ENCODE assay signal across 19 cellular contexts in the genomic region with DNA sequence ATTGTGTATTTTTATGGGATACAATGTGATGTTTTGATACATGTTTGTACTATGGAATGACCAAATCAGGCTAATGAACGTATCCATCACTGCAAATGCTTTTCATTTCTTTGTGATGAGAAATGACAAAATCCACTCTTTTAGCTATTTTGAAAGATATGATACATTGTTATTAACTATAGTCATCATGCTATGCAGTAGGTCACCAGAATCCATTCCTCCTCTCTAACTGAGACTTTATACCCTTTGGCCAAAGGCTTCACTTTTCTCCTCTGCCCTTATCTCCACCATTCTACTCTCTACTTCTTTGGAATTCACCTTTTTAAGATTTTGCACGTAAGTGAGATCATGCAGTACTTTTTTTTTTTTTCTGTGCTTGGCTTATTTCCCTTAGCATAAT.
"Had no signal": no experiment of that assay in that cellular context is flagged by ENCODE, and none has a peak within 500 bp of the region (broad histone marks: within the 10 kb centered on the region; RNA-seq: fewer than 3 reads in every experiment).

No MANE protein-coding gene starts in this region.

- H3K27ac ChIP-seq: adrenal gland, cardiac muscle cell, esophagus squamous epithelium, foreskin keratinocyte, left ventricle myocardium inferior, sigmoid colon, spleen, testis, upper lobe of left lung, WERI-Rb-1 had no signal

- H3K4me1 ChIP-seq: adrenal gland, esophagus squamous epithelium, foreskin keratinocyte, left ventricle myocardium inferior, sigmoid colon, spleen, testis, upper lobe of left lung had no signal

- ATAC-seq: effector memory CD8-positive, alpha-beta T cell; foreskin keratinocyte; stimulated activated memory B cell treated with anti-CD40 and anti-IgM and Interleukin-4, amounts not matched to agents 10 μg/mL and 1 μg/mL and 100 μg/mL, for 72 hours had no signal

- H3K9me3 ChIP-seq: adrenal gland, esophagus squamous epithelium, left ventricle myocardium inferior, sigmoid colon, spleen, testis, upper lobe of left lung had no signal

- H3K27me3 ChIP-seq: adrenal gland, cardiac muscle cell, esophagus squamous epithelium, foreskin keratinocyte, sigmoid colon, spleen, testis, upper lobe of left lung had no signal

- H3K4me3 ChIP-seq: adrenal gland, cardiac muscle cell, esophagus squamous epithelium, left ventricle myocardium inferior, sigmoid colon, spleen, testis, upper lobe of left lung had no signal

- H3K36me3 ChIP-seq: adrenal gland, cardiac muscle cell, esophagus squamous epithelium, left ventricle myocardium inferior, sigmoid colon, spleen, upper lobe of left lung, WERI-Rb-1 had no signal

- DNase-seq: activated CD4-positive, alpha-beta T cell treated with anti-CD3 and anti-CD28 coated beads for 1 hour; activated gamma-delta T cell; adrenal gland; effector memory CD8-positive, alpha-beta T cell; esophagus squamous epithelium; foreskin keratinocyte; glutamatergic neuron; kidney glomerular epithelial cell; left ventricle myocardium inferior; mammary epithelial cell; midbrain; sigmoid colon; spleen; stimulated activated CD4-positive, alpha-beta T cell treated with anti-CD3 and anti-CD28 coated beads, Interleukin-4, amount 100 ng/mL, for 4 hours; testis; upper lobe of left lung; WERI-Rb-1 had no signal
